Comparison of ENCODE assay signal across 8 cellular contexts in the genomic region with DNA sequence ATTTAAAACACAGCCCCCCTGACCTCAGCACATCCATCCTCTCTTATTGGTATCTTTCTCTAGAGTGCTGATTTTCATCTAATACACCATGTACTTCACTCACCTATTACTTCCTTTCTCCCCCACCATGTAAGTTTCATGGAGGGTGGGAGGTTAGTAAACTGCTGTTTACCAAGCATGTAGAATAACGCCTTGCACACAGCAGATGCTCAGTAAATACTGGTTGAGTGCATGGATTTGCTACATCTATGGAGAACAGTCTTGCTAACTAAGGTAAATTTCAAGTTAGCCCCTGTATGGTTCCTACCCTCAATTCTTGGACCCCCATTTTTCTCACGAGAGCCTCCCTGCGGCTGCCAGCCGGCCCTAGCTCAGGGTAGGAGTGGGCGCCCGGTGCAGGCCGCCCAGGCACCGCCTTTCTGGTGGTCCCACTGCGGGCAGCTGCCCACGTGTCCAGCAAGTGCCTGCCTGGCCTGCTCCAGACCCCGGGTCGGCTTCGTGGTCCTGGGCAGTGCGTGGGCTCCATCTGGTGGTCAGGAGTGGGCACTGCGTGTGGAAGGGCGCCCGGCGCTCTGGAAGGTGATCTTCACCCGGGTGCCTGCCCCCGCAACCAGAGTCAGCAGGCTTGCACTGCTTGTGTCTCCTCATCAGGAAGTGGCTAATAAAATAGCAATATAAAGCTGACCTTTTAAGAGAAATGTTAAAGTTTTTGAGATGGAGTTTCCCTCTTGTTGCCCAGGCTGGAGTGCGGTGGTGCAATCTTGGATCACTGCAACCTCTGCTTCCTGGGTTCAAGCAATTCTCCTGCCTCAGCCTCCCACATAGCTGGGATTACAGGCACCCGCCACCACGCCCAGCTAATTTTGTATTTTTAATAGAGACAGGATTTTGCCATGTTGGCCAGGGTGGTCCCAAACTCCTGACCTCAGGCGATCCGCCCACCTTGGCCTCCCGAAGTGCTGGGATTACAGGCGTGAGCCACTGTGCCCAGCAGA.
A peak's percentile ranks its signal among the peaks of the same experiment; 100 is the strongest.
DNase-seq lines count a peak whose midpoint lies in the region; ATAC-seq and TF ChIP-seq lines count a peak whose summit lies in the region.

No MANE protein-coding gene starts in this region.

- peaks cover 60% of the 10 kb centered on the region for H3K4me1 ChIP-seq in BLaER1

- H3K9me3 Mint-ChIP-seq in naive B cell: no peaks in the 10 kb centered on the region

- H3K4me1 Mint-ChIP-seq in naive B cell: peaks cover 5 to 12% (median 6%) of the 10 kb centered on the region in 3 donors

- no peaks in the 10 kb centered on the region for H3K27me3 ChIP-seq in BLaER1

- H4K20me1 ChIP-seq in BLaER1: no peaks in the 10 kb centered on the region; the same call in 1 of the 2 replicates

- H3K9me3 ChIP-seq in BLaER1: no peaks in the 10 kb centered on the region

- no peak overlapping the region for H3K9ac ChIP-seq in BLaER1

- no peak overlapping the region for H3K4me3 ChIP-seq in BLaER1
- H3K4me3 ChIP-seq in epithelial cell of esophagus (ENCODE audit: low read length): no peak overlapping the region

- no peaks in the 10 kb centered on the region for H3K36me3 Mint-ChIP-seq in naive B cell

- peak overlapping the region; percentile 27 for H3K4me2 ChIP-seq in BLaER1

- H3K4me3 Mint-ChIP-seq in naive B cell: peak overlapping the region in 1 of 8 donors; percentile 26

- peak overlapping the region in 4 of 6 donors; percentile 36 to 79 (median 60) for H3K27ac Mint-ChIP-seq in naive B cell

- no peak overlapping the region for H3K27ac ChIP-seq in BLaER1

- ATAC-seq in GM19035 (IDR thresholded peaks at IDR 0.05; ENCODE audit: unreplicated experiment): peak; percentile 75
- peak; percentile 79 for ATAC-seq in HG03280 (IDR thresholded peaks at IDR 0.05; ENCODE audit: unreplicated experiment)
- peak; percentile 68 to 74 for ATAC-seq in naive B cell (ENCODE audit: low read depth in 2 of 2)

- H3K27me3 Mint-ChIP-seq in naive B cell: peaks cover 0 to 11% (median 0%) of the 10 kb centered on the region in 3 donors

- DNase-seq in NCI-H748 treated with DMSO at 0.1 percent for 48 hours (lab: John Stamatoyannopoulos, UW) (peak; percentile 5), epithelial cell of esophagus (ENCODE audit: low read depth) (peak; percentile 70), naive B cell (peak; percentile 44)
- peak; percentile 33 to 51 (median 36) for DNase-seq in activated CD8-positive, alpha-beta memory T cell treated with anti-CD3 and anti-CD28 coated beads for 48 hours (ENCODE audit: low read depth in 2 of 3, low spot score in 2 of 3)
- peak; percentile 29 to 50 for DNase-seq in stimulated activated CD8-positive, alpha-beta memory T cell treated with anti-CD3 and anti-CD28 coated beads, Interleukin-7, amount 100 ng/mL, for 4 hours (ENCODE audit: low read depth in 2 of 2)

- H3K36me3 ChIP-seq in BLaER1: peaks cover 31% of the 10 kb centered on the region

- TF ChIP-seq CTCF in epithelial cell of esophagus (IDR thresholded peaks at IDR 0.05; ENCODE audit: insufficient read depth, low read depth, low read length, missing control alignments): peak; percentile 89

Comparison
In these comparisons a context has a peak if more than half of its experiments do, and no peak if none do; other contexts are left out.
1. DNase-seq: peak in every context shown above with its lines; median percentile 70 in epithelial cell of esophagus; 44 in naive B cell; 40 in stimulated activated CD8-positive, alpha-beta memory T cell treated with anti-CD3 and anti-CD28 coated beads, Interleukin-7, amount 100 ng/mL, for 4 hours; 36 in activated CD8-positive, alpha-beta memory T cell treated with anti-CD3 and anti-CD28 coated beads for 48 hours; 5 in NCI-H748 treated with DMSO at 0.1 percent for 48 hours.